In the genomic region with DNA sequence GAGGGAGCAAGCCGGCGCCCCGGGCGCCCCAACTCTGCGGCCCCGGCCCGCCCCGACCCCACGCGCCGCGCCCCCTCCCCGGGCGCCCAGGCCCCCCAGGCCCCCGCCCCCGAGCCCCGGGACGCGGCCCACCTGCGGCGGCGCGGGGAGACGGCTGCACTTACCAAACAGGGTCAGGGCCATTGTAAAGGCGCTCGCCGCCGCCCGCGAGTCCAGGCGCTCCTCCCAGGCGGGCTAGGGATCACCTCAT, we compare ENCODE assay signal across 8 cellular contexts. TPM values are rescaled to one million over a fixed set of nuclear protein-coding genes. Genes with fewer than 3 reads are reported as not detected.
A peak's percentile ranks its signal among the peaks of the same experiment; 100 is the strongest.
DNase-seq lines count a peak whose midpoint lies in the region; ATAC-seq and TF ChIP-seq lines count a peak whose summit lies in the region.

No MANE protein-coding gene starts in this region.

- 0% methylated on average over 13 to 32 of the region's 32 CpGs for WGBS in endodermal cell (ENCODE audit: insufficient coverage in 1 of 2, insufficient read length in 1 of 2), 2 experiments

- TF ChIP-seq CTCF in CD8-positive, alpha-beta T cell (IDR thresholded peaks at IDR 0.05), result no peak
- no peak for TF ChIP-seq CTCF in endodermal cell (conservative IDR thresholded peaks at IDR 0.05)
- no peak for TF ChIP-seq CTCF in nephron (IDR thresholded peaks at IDR 0.05; ENCODE audit: unreplicated experiment in 3 of 3)

- H3K4me1 ChIP-seq in CD8-positive, alpha-beta T cell (ENCODE audit: insufficient read depth, low read length), result peaks cover 8% of the 10 kb centered on the region
- no peaks in the 10 kb centered on the region for H3K4me1 ChIP-seq in NT2/D1 (ENCODE audit: insufficient read depth, insufficient read length)
- H3K4me1 ChIP-seq in endodermal cell (ENCODE audit: control insufficient read depth, insufficient read depth, low read length), result peaks cover 8% of the 10 kb centered on the region

- H3K36me3 ChIP-seq in CD8-positive, alpha-beta T cell (ENCODE audit: insufficient read depth, low read length), result no peaks in the 10 kb centered on the region
- peaks cover 3% of the 10 kb centered on the region for H3K36me3 ChIP-seq in NT2/D1 (ENCODE audit: insufficient read depth, insufficient read length, low read length)
- H3K36me3 ChIP-seq in endodermal cell (ENCODE audit: control insufficient read depth, insufficient read depth, low read length), result no peaks in the 10 kb centered on the region

- peaks cover 17% of the 10 kb centered on the region for H3K27me3 ChIP-seq in CD8-positive, alpha-beta T cell (ENCODE audit: insufficient read depth, low read length)
- H3K27me3 ChIP-seq in NT2/D1 (ENCODE audit: insufficient read depth, insufficient read length), result no peaks in the 10 kb centered on the region
- no peaks in the 10 kb centered on the region for H3K27me3 ChIP-seq in endodermal cell (ENCODE audit: control insufficient read depth, insufficient read depth, low read length, poor library complexity, severe bottlenecking)

- H3K4me3 ChIP-seq in CD8-positive, alpha-beta T cell (ENCODE audit: low read depth, low read length), result peak overlapping the region; percentile 63
- H3K4me3 ChIP-seq in NT2/D1 (ENCODE audit: insufficient read length, low read depth) (peak overlapping the region; percentile 73), endodermal cell (ENCODE audit: low read length) (peak overlapping the region; percentile 90)

- H3K27me3 Mint-ChIP-seq in CD8-positive, alpha-beta T cell (ENCODE audit: low read depth), result peaks cover 67% of the 10 kb centered on the region
- peaks cover 3% of the 10 kb centered on the region for H3K27me3 Mint-ChIP-seq in endodermal cell (ENCODE audit: insufficient read depth)
- peaks cover 28% of the 10 kb centered on the region for H3K27me3 Mint-ChIP-seq in nephron (ENCODE audit: low read depth)

- H3K36me3 Mint-ChIP-seq in CD8-positive, alpha-beta T cell, result no peaks in the 10 kb centered on the region
- H3K36me3 Mint-ChIP-seq in endodermal cell (ENCODE audit: low read depth), result no peaks in the 10 kb centered on the region
- H3K36me3 Mint-ChIP-seq in nephron (ENCODE audit: low read depth), result no peaks in the 10 kb centered on the region

- CTCF ChIA-PET in CD8-positive, alpha-beta T cell (lab: Charles Lee), result interaction anchor here (1.9 kb wide), 1 partner anchor 256 kb away, joined by 5 read pairs; no protein-coding TSS in a partner anchor

- peaks cover 14% of the 10 kb centered on the region for H3K4me1 Mint-ChIP-seq in CD8-positive, alpha-beta T cell (ENCODE audit: low read depth)
- peaks cover 25% of the 10 kb centered on the region for H3K4me1 Mint-ChIP-seq in endodermal cell
- peaks cover 8% of the 10 kb centered on the region for H3K4me1 Mint-ChIP-seq in nephron

- POLR2A ChIA-PET in CD8-positive, alpha-beta T cell (lab: Charles Lee), result interaction anchor here (0.7 to 1.4 kb wide), 2 partner anchors 59 to 307 kb away, joined by 4 to 8 read pairs; no protein-coding TSS in a partner anchor

- H3K9me3 Mint-ChIP-seq in CD8-positive, alpha-beta T cell, result no peaks in the 10 kb centered on the region
- no peaks in the 10 kb centered on the region for H3K9me3 Mint-ChIP-seq in endodermal cell
- H3K9me3 Mint-ChIP-seq in nephron, result no peaks in the 10 kb centered on the region

- no peak for DNase-seq in CD8-positive, alpha-beta T cell
- no peak for DNase-seq in NT2/D1 (ENCODE audit: low read depth, low spot score)
- DNase-seq in endodermal cell, result no peak
- no peak for DNase-seq in GOT3 (lab: John Stamatoyannopoulos, UW)

- H3K9me3 ChIP-seq in CD8-positive, alpha-beta T cell (ENCODE audit: low read length), result no peaks in the 10 kb centered on the region
- H3K9me3 ChIP-seq in NT2/D1 (ENCODE audit: insufficient read depth, low read length) (no peaks in the 10 kb centered on the region), endodermal cell (ENCODE audit: control insufficient read depth, low read length) (no peaks in the 10 kb centered on the region)

- H3K27ac Mint-ChIP-seq in CD8-positive, alpha-beta T cell, result no peak overlapping the region
- peak overlapping the region; percentile 92 for H3K27ac Mint-ChIP-seq in endodermal cell
- H3K27ac Mint-ChIP-seq in nephron, result peak overlapping the region in 2 of 3 experiments; percentile 90 to 93

- H3K27ac ChIP-seq in CD8-positive, alpha-beta T cell (ENCODE audit: low read depth, low read length), result no peak overlapping the region
- peak overlapping the region; percentile 93 for H3K27ac ChIP-seq in endodermal cell (ENCODE audit: low read depth, low read length)

- H3K9ac ChIP-seq in NT2/D1 (ENCODE audit: insufficient read length, low read depth), result peak overlapping the region; percentile 87
- peak overlapping the region; percentile 51 for H3K9ac ChIP-seq in endodermal cell (ENCODE audit: extremely low read depth, low read length, poor library complexity, severe bottlenecking)

- H3K4me3 Mint-ChIP-seq in CD8-positive, alpha-beta T cell, result peak overlapping the region; percentile 86
- H3K4me3 Mint-ChIP-seq in endodermal cell (peak overlapping the region; percentile 78), nephron (peak overlapping the region; percentile 95 to 98 (median 97))

- intact Hi-C loops in CD8-positive, alpha-beta T cell (cut with DNase I, micrococcal nuclease), result loop anchor here in 1 of 2 experiments (10.0 kb wide), 1 partner anchor 450 kb away; no protein-coding TSS in a partner anchor

- no peak for ATAC-seq in CD8-positive, alpha-beta T cell
- ATAC-seq in GM21723 (IDR thresholded peaks at IDR 0.05; ENCODE audit: unreplicated experiment) (peak; percentile 44), GM18870 (IDR thresholded peaks at IDR 0.05; ENCODE audit: unreplicated experiment) (no peak), HG03196 (IDR thresholded peaks at IDR 0.05; ENCODE audit: unreplicated experiment) (no peak)

RNA-seq across cellular contexts. Expression of gene CHN1, which starts 0.5 kb away (rescaled TPM):
- total RNA-seq in CD8-positive, alpha-beta T cell, result 1 to 10 TPM; 4.5 to 4.6 TPM
- total RNA-seq in endodermal cell, result 10 to 100 TPM; 24.3 to 28.8 TPM
- polyA plus RNA-seq in endodermal cell (2013, experiment 1 of 2), result 55.1 TPM
- 46.6 TPM for polyA plus RNA-seq in endodermal cell (2013, experiment 2 of 2)

Comparison
In these comparisons a context has a peak if more than half of its experiments do, and no peak if none do; other contexts are left out.
1. RNA of gene CHN1, which starts 0.5 kb away (total RNA-seq): 24.3 to 28.8 TPM in endodermal cell; 4.5 to 4.6 TPM in CD8-positive, alpha-beta T cell; every median in the first group is over 4 times any median in the second.
2. Peak in every context shown above with its lines, with median percentiles within 50 percentile points of each other: H3K4me3 ChIP-seq and H3K4me3 Mint-ChIP-seq.